ENCODE assay signal across 8 cellular contexts in genomic region chr4:108650212-108651067, GRCh38. TPM values are rescaled to one million over a fixed set of nuclear protein-coding genes. Genes with fewer than 3 reads are reported as not detected.
DNase-seq lines count a peak whose midpoint lies in the region; ATAC-seq, FAIRE-seq and TF ChIP-seq lines count a peak whose summit lies in the region.

Gene OSTC (plus strand): TSS chr4:108650599. CDS start chr4:108650656, 57 bp downstream.

- peaks cover 22% of the 10 kb centered on the region for H4K20me1 ChIP-seq in Loucy (ENCODE audit: insufficient read depth, low read length, poor library complexity, severe bottlenecking)

- no peaks in the 10 kb centered on the region for H3K27me3 ChIP-seq in Loucy (ENCODE audit: insufficient read depth, low read length, poor library complexity, severe bottlenecking)

- H3F3A ChIP-seq in Loucy (ENCODE audit: low read depth), result 0 out of 2 replicates have a peak, but pooled peaks cover 4% of the 10 kb centered on the region

- TF ChIP-seq POLR2A in H54 (IDR thresholded peaks at IDR 0.05; ENCODE audit: low read depth, low read length) (peak; percentile 75), Raji (IDR thresholded peaks at IDR 0.05; ENCODE audit: insufficient read depth, low read depth, low read length) (peak; percentile 96)

- H3K27me3 Mint-ChIP-seq in naive thymus-derived CD8-positive, alpha-beta T cell, result no peaks in the 10 kb centered on the region

- ATAC-seq in naive thymus-derived CD8-positive, alpha-beta T cell, result peak; percentile 89

- peaks cover 27% of the 10 kb centered on the region for H3K4me1 ChIP-seq in Loucy (ENCODE audit: insufficient read depth, low read length, poor library complexity, severe bottlenecking)

- peak within 1 kb of the TSS; percentile 91 for H3K9ac ChIP-seq in Loucy (ENCODE audit: low read depth, low read length, poor library complexity, severe bottlenecking)

- H3K9me3 Mint-ChIP-seq in naive thymus-derived CD8-positive, alpha-beta T cell, result no peaks in the 10 kb centered on the region

- TF ChIP-seq CTCF in Loucy (conservative IDR thresholded peaks at IDR 0.05; ENCODE audit: low read length), result no peak
- no peak for TF ChIP-seq CTCF in fibroblast of mammary gland (conservative IDR thresholded peaks at IDR 0.05; ENCODE audit: control insufficient read depth, insufficient read depth, low read depth, low read length)

- H3K9me3 ChIP-seq in Loucy (ENCODE audit: insufficient read depth, low read depth, low read length), result no peaks in the 10 kb centered on the region

- peaks cover 0 to 14% (median 3%) of the 10 kb centered on the region in 3 donors for H3K36me3 Mint-ChIP-seq in naive thymus-derived CD8-positive, alpha-beta T cell

- peak; percentile 96 for DNase-seq in EL
- DNase-seq in H54 (ENCODE audit: insufficient read length, low spot score), result peak; percentile 44
- peak; percentile 88 for DNase-seq in activated T-helper 9 cell treated with anti-CD3 and anti-CD28 coated beads, Interleukin-2, amount 50 U/mL, for 16 hours (ENCODE audit: low read depth)
- DNase-seq in fibroblast of mammary gland (ENCODE audit: low read depth), result peak; percentile 97
- DNase-seq in naive thymus-derived CD8-positive, alpha-beta T cell, result peak; percentile 82 to 97 (median 92)
- DNase-seq in stimulated activated naive CD4-positive, alpha-beta T cell (lab: John Stamatoyannopoulos, UW), result peak; percentile 86 to 95 (median 88)

- peak within 1 kb of the TSS; percentile 92 to 98 (median 96) for H3K4me3 Mint-ChIP-seq in naive thymus-derived CD8-positive, alpha-beta T cell

- peaks cover 26 to 47% (median 39%) of the 10 kb centered on the region in 4 donors for H3K4me1 Mint-ChIP-seq in naive thymus-derived CD8-positive, alpha-beta T cell

- POLR2A ChIA-PET in naive thymus-derived CD8-positive, alpha-beta T cell (lab: Charles Lee), result interaction anchor here (0.6 to 1.7 kb wide), 8 partner anchors 8 to 930 kb away, joined by 3 to 13 read pairs (median 3); partner anchors contain the start of genes CYP2U1 and PAPSS1

- H3K79me2 ChIP-seq in Loucy (ENCODE audit: insufficient read depth, low read length), result peaks cover 45% of the 10 kb centered on the region

- peak within 1 kb of the TSS; percentile 94 to 99 (median 99) for H3K27ac Mint-ChIP-seq in naive thymus-derived CD8-positive, alpha-beta T cell

- H3K9me2 ChIP-seq in Loucy (replicated peaks; ENCODE audit: low read depth, low read length), result no peaks in the 10 kb centered on the region

- H3K4me2 ChIP-seq in Loucy (ENCODE audit: low read depth, low read length, poor library complexity, severe bottlenecking), result peak within 1 kb of the TSS; percentile 87

- H2AFZ ChIP-seq in Loucy (ENCODE audit: low read length), result peak within 1 kb of the TSS; percentile 98

- 0 out of 2 replicates have a peak, but pooled peaks cover 2% of the 10 kb centered on the region for H3K36me3 ChIP-seq in Loucy (ENCODE audit: insufficient read depth, low read length)

- H3K4me3 ChIP-seq in Loucy (ENCODE audit: low read length, poor library complexity, severe bottlenecking) (peak within 1 kb of the TSS; percentile 88), fibroblast of mammary gland (ENCODE audit: control insufficient read depth, low read depth, low read length) (peak within 1 kb of the TSS; percentile 99)

- no peak for FAIRE-seq in H54 (lab: Jason Lieb, UNC)

RNA-seq across cellular contexts. Expression of gene OSTC, which starts in this region (rescaled TPM):
- 10 to 100 TPM; 48.2 to 49.6 TPM for total RNA-seq in naive thymus-derived CD8-positive, alpha-beta T cell
- polyA plus RNA-seq in naive thymus-derived CD8-positive, alpha-beta T cell, result 100 to 1,000 TPM; 102 to 125 (median 110) TPM

Comparison
In these comparisons a context has a peak if more than half of its experiments do, and no peak if none do; other contexts are left out.
1. Peak in every context shown above with its lines: DNase-seq, ATAC-seq and H3K4me3 ChIP-seq.
2. DNase-seq: peak in every context shown above with its lines; median percentile 97 in fibroblast of mammary gland; 96 in EL; 92 in naive thymus-derived CD8-positive, alpha-beta T cell; 88 in activated T-helper 9 cell treated with anti-CD3 and anti-CD28 coated beads, Interleukin-2, amount 50 U/mL, for 16 hours; 88 in stimulated activated naive CD4-positive, alpha-beta T cell; 44 in H54.